In the genomic region with DNA sequence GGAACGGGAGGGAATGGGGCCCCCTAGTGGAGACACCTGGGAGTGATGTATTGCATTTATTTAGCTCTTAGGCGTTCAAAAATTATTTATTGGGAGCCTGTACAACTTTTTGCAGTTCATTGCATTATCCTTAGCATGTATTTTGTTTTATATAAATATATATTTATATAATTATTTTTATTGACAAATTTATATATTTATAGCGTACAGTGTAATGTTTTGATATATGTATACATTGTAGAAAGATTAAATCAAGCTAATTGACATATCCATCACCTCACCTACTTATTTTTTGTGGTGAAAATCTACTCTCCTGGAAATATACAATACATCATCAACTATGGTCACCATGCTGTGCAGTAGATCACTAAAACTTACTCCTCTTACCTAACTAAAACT, we compare ENCODE assay signal across 7 cellular contexts. TPM values are rescaled to one million over a fixed set of nuclear protein-coding genes. Genes with fewer than 3 reads are reported as not detected.
DNase-seq lines count a peak whose midpoint lies in the region; ATAC-seq and TF ChIP-seq lines count a peak whose summit lies in the region.

No MANE protein-coding gene starts in this region.

- H3K27me3 ChIP-seq in iPS-18a (ENCODE audit: control insufficient read depth, insufficient read depth, low read length) (no peaks in the 10 kb centered on the region), stomach (no peaks in the 10 kb centered on the region)

- 29 to 34% (median 31%) methylated on average over 3 of the region's 3 CpGs for WGBS in stomach, 5 donors

- H3K4me1 Mint-ChIP-seq in activated T-cell treated with anti-CD3 and anti-CD28 coated beads, Interleukin-2, amount 50 U/mL, for 24 hours (ENCODE audit: low read depth), result peaks cover 29% of the 10 kb centered on the region

- intact Hi-C loops in stomach (cut with DNase I; ENCODE audit: low total_unique reads), result no loop called here

- peaks cover 24% of the 10 kb centered on the region for H3K36me3 Mint-ChIP-seq in activated T-cell treated with anti-CD3 and anti-CD28 coated beads, Interleukin-2, amount 50 U/mL, for 24 hours (ENCODE audit: low read depth)

- TF ChIP-seq EP300 in stomach (IDR thresholded peaks at IDR 0.05), result no peak

- H3K4me3 ChIP-seq in HFF-Myc (replicated peaks; ENCODE audit: low read depth, low read length) (peak overlapping the region; percentile 78), iPS-18a (ENCODE audit: low read length) (peak overlapping the region; percentile 87), stomach (peak overlapping the region; percentile 69 to 89 (median 80))

- H3K27ac ChIP-seq in iPS-18a (ENCODE audit: low read length) (no peak overlapping the region), stomach (peak overlapping the region; percentile 95 to 100 (median 98))

- peak; percentile 66 for TF ChIP-seq CTCF in HFF-Myc (IDR thresholded peaks at IDR 0.05; ENCODE audit: low read depth, low read length, missing control alignments)
- peak in 3 of 7 experiments; percentile 65 to 88 (median 81) for TF ChIP-seq CTCF in stomach (IDR thresholded peaks at IDR 0.05)

- H3K36me3 ChIP-seq in iPS-18a (ENCODE audit: control insufficient read depth, low read depth, low read length) (peaks cover 9% of the 10 kb centered on the region), stomach (peaks cover 0 to 8% (median 7%) of the 10 kb centered on the region in 4 donors)

- no peaks in the 10 kb centered on the region for H3K9me3 ChIP-seq in iPS-18a (ENCODE audit: control insufficient read depth, low read depth, low read length)
- H3K9me3 ChIP-seq in stomach, result no peaks in the 10 kb centered on the region

- no peak for ATAC-seq in HG02970 (IDR thresholded peaks at IDR 0.05; ENCODE audit: low FRiP score, unreplicated experiment)

- H3K4me1 ChIP-seq in iPS-18a (ENCODE audit: control insufficient read depth, low read depth, low read length) (peaks cover 11% of the 10 kb centered on the region), stomach (peaks cover 8 to 28% (median 19%) of the 10 kb centered on the region in 4 donors)

- DNase-seq in HFF-Myc (ENCODE audit: extremely low read depth, low read depth) (no peak), stomach (no peak), SIG-M5 (lab: John Stamatoyannopoulos, UW) (no peak), DMS79 treated with DMSO at 0.1 percent for 48 hours (lab: John Stamatoyannopoulos, UW) (no peak)
- no peak for DNase-seq in activated T-cell treated with anti-CD3 and anti-CD28 coated beads, Interleukin-2, amount 50 U/mL, for 24 hours

- peak overlapping the region; percentile 99 for H3K27ac Mint-ChIP-seq in activated T-cell treated with anti-CD3 and anti-CD28 coated beads, Interleukin-2, amount 50 U/mL, for 24 hours

- TF ChIP-seq POLR2A in stomach (IDR thresholded peaks at IDR 0.05), result no peak

- no peaks in the 10 kb centered on the region for H3K27me3 Mint-ChIP-seq in activated T-cell treated with anti-CD3 and anti-CD28 coated beads, Interleukin-2, amount 50 U/mL, for 24 hours

- no peak overlapping the region for H3K9ac ChIP-seq in iPS-18a (ENCODE audit: low read length)

- H3K9me3 Mint-ChIP-seq in activated T-cell treated with anti-CD3 and anti-CD28 coated beads, Interleukin-2, amount 50 U/mL, for 24 hours, result no peaks in the 10 kb centered on the region

- H3K4me3 Mint-ChIP-seq in activated T-cell treated with anti-CD3 and anti-CD28 coated beads, Interleukin-2, amount 50 U/mL, for 24 hours, result peak overlapping the region; percentile 97

RNA-seq across cellular contexts. Expression of a gene that starts 1.0 kb away (rescaled TPM):
- 10 to 100 TPM in 1 of 5 donors, 1 to 10 TPM in 4; 1.8 to 10.3 (median 5.1) TPM for total RNA-seq in stomach
- polyA plus RNA-seq in stomach, result 1 to 10 TPM; 4.1 to 6.9 (median 4.3) TPM

RNA-seq across cellular contexts. Expression of a gene that starts 39.8 kb away (rescaled TPM):
- total RNA-seq in stomach, result 100 to 1,000 TPM in 1 of 5 donors, 10 to 100 TPM in 4; 18.1 to 147 (median 67.9) TPM
- 10 to 100 TPM; 50.8 to 68.7 (median 57.3) TPM for polyA plus RNA-seq in stomach
